Comparison of ENCODE assay signal across 1 cellular context in the genomic region with DNA sequence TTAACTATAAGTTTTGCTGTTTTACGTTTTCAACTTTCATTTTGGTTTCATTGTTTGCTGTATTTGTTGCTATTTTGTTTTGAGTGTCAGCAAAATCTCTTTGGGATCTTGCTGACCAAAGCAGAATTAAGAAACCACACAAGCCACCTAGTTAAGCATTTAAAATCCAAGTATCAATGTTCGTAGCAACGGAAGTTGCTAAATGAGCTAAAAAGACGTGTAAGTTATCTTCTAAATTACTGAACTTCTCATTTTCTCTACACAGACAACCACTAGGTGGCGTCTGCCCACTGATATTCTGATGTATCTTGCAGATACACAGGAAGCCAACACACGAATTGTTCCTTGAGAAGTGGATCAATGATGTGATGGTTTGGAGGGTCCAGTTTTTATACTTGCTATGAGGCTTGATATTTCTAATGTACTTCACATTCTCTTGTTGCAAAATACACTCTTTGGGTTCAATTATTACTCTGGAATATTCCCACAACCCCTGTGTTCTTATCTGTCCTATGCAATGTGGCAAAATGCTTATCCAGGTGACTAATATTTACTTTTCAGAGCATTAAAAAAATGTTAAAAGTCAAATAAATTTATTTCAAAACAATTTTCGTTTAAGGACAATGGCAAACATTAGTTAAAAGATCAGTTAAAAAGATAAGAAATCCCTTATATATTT.
A peak's percentile ranks its signal among the peaks of the same experiment; 100 is the strongest.
TF ChIP-seq lines count a peak whose summit lies in the region.

No MANE protein-coding gene starts in this region.

TF ChIP-seq in HepG2, 621 proteins besides CTCF, POLR2A, EP300 and RAD21 (continued from another document and continues in another):
- no peak for TF ChIP-seq SP1 (IDR thresholded peaks at IDR 0.05)
- no peak for TF ChIP-seq SP1 (CRISPR knock-in tag; IDR thresholded peaks at IDR 0.05)
- no peak for TF ChIP-seq ZNF337 (CRISPR knock-in tag; IDR thresholded peaks at IDR 0.05; ENCODE audit: borderline replicate concordance, low read depth)
- TF ChIP-seq MAFG (CRISPR knock-in tag; IDR thresholded peaks at IDR 0.05) = no peak
- TF ChIP-seq, protein P1, sequence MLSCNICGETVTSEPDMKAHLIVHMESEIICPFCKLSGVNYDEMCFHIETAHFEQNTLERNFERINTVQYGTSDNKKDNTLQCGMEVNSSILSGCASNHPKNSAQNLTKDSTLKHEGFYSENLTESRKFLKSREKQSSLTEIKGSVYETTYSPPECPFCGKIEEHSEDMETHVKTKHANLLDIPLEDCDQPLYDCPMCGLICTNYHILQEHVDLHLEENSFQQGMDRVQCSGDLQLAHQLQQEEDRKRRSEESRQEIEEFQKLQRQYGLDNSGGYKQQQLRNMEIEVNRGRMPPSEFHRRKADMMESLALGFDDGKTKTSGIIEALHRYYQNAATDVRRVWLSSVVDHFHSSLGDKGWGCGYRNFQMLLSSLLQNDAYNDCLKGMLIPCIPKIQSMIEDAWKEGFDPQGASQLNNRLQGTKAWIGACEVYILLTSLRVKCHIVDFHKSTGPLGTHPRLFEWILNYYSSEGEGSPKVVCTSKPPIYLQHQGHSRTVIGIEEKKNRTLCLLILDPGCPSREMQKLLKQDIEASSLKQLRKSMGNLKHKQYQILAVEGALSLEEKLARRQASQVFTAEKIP (CRISPR knock-in tag; IDR thresholded peaks at IDR 0.05; ENCODE audit: borderline replicate concordance) = no peak
- no peak for TF ChIP-seq HOXA7 (CRISPR knock-in tag; IDR thresholded peaks at IDR 0.05)
- TF ChIP-seq HNRNPUL1 (IDR thresholded peaks at IDR 0.05; ENCODE audit: low read depth, low read length) = no peak
- TF ChIP-seq GATAD1 (CRISPR knock-in tag; IDR thresholded peaks at IDR 0.05) = no peak
- no peak for TF ChIP-seq GABPB1 (CRISPR knock-in tag; IDR thresholded peaks at IDR 0.05)
- TF ChIP-seq ZNF773 (CRISPR knock-in tag; IDR thresholded peaks at IDR 0.05; ENCODE audit: borderline replicate concordance) = no peak
- TF ChIP-seq GATA4 (IDR thresholded peaks at IDR 0.05; ENCODE audit: borderline replicate concordance, low read depth) = no peak
- TF ChIP-seq ZBTB40 (IDR thresholded peaks at IDR 0.05) = no peak
- TF ChIP-seq ZBTB40 (CRISPR knock-in tag; IDR thresholded peaks at IDR 0.05) = no peak
- no peak for TF ChIP-seq ATF7 (IDR thresholded peaks at IDR 0.05)
- TF ChIP-seq ATF7 (CRISPR knock-in tag; IDR thresholded peaks at IDR 0.05) = no peak
- no peak for TF ChIP-seq ZNF343 (CRISPR knock-in tag; IDR thresholded peaks at IDR 0.05)
- TF ChIP-seq, protein P2, sequence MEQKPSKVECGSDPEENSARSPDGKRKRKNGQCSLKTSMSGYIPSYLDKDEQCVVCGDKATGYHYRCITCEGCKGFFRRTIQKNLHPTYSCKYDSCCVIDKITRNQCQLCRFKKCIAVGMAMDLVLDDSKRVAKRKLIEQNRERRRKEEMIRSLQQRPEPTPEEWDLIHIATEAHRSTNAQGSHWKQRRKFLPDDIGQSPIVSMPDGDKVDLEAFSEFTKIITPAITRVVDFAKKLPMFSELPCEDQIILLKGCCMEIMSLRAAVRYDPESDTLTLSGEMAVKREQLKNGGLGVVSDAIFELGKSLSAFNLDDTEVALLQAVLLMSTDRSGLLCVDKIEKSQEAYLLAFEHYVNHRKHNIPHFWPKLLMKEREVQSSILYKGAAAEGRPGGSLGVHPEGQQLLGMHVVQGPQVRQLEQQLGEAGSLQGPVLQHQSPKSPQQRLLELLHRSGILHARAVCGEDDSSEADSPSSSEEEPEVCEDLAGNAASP (CRISPR knock-in tag; IDR thresholded peaks at IDR 0.05; ENCODE audit: borderline replicate concordance) = 0 out of 2 replicates have a peak, but pooled peaks have one; percentile 24
- no peak for TF ChIP-seq ZBTB14 (CRISPR knock-in tag; IDR thresholded peaks at IDR 0.05)
- TF ChIP-seq, protein P3, sequence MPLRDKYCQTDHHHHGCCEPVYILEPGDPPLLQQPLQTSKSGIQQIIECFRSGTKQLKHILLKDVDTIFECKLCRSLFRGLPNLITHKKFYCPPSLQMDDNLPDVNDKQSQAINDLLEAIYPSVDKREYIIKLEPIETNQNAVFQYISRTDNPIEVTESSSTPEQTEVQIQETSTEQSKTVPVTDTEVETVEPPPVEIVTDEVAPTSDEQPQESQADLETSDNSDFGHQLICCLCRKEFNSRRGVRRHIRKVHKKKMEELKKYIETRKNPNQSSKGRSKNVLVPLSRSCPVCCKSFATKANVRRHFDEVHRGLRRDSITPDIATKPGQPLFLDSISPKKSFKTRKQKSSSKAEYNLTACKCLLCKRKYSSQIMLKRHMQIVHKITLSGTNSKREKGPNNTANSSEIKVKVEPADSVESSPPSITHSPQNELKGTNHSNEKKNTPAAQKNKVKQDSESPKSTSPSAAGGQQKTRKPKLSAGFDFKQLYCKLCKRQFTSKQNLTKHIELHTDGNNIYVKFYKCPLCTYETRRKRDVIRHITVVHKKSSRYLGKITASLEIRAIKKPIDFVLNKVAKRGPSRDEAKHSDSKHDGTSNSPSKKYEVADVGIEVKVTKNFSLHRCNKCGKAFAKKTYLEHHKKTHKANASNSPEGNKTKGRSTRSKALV (CRISPR knock-in tag; IDR thresholded peaks at IDR 0.05) = no peak
- no peak for TF ChIP-seq MTERF4 (CRISPR knock-in tag; IDR thresholded peaks at IDR 0.05)
- TF ChIP-seq ZNF652 (CRISPR knock-in tag; IDR thresholded peaks at IDR 0.05; ENCODE audit: borderline replicate concordance, low read depth) = no peak
- TF ChIP-seq, protein P4, sequence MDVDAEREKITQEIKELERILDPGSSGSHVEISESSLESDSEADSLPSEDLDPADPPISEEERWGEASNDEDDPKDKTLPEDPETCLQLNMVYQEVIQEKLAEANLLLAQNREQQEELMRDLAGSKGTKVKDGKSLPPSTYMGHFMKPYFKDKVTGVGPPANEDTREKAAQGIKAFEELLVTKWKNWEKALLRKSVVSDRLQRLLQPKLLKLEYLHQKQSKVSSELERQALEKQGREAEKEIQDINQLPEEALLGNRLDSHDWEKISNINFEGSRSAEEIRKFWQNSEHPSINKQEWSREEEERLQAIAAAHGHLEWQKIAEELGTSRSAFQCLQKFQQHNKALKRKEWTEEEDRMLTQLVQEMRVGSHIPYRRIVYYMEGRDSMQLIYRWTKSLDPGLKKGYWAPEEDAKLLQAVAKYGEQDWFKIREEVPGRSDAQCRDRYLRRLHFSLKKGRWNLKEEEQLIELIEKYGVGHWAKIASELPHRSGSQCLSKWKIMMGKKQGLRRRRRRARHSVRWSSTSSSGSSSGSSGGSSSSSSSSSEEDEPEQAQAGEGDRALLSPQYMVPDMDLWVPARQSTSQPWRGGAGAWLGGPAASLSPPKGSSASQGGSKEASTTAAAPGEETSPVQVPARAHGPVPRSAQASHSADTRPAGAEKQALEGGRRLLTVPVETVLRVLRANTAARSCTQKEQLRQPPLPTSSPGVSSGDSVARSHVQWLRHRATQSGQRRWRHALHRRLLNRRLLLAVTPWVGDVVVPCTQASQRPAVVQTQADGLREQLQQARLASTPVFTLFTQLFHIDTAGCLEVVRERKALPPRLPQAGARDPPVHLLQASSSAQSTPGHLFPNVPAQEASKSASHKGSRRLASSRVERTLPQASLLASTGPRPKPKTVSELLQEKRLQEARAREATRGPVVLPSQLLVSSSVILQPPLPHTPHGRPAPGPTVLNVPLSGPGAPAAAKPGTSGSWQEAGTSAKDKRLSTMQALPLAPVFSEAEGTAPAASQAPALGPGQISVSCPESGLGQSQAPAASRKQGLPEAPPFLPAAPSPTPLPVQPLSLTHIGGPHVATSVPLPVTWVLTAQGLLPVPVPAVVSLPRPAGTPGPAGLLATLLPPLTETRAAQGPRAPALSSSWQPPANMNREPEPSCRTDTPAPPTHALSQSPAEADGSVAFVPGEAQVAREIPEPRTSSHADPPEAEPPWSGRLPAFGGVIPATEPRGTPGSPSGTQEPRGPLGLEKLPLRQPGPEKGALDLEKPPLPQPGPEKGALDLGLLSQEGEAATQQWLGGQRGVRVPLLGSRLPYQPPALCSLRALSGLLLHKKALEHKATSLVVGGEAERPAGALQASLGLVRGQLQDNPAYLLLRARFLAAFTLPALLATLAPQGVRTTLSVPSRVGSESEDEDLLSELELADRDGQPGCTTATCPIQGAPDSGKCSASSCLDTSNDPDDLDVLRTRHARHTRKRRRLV (CRISPR knock-in tag; IDR thresholded peaks at IDR 0.05) = no peak
- TF ChIP-seq HHEX (CRISPR knock-in tag; IDR thresholded peaks at IDR 0.05) = no peak
- TF ChIP-seq SMC3 (IDR thresholded peaks at IDR 0.05; ENCODE audit: low read length) = peak; percentile 71
- no peak for TF ChIP-seq MIXL1 (CRISPR knock-in tag; IDR thresholded peaks at IDR 0.05)
- TF ChIP-seq TCF7 (IDR thresholded peaks at IDR 0.05; ENCODE audit: low read depth) = no peak
- TF ChIP-seq ZNF367 (CRISPR knock-in tag; IDR thresholded peaks at IDR 0.05; ENCODE audit: borderline replicate concordance) = no peak
